In genomic region chr5:132820162-132820754, GRCh38 we compare ENCODE assay signal across 8 cellular contexts. TPM values are rescaled to one million over a fixed set of nuclear protein-coding genes. Genes with fewer than 3 reads are reported as not detected.
DNase-seq lines count a peak whose midpoint lies in the region; ATAC-seq, FAIRE-seq and TF ChIP-seq lines count a peak whose summit lies in the region.

No MANE protein-coding gene starts in this region.

- TF ChIP-seq RAD21 in A549 (conservative IDR thresholded peaks at IDR 0.05 in 1 of 2, IDR thresholded peaks at IDR 0.05 in 1 of 2), result peak; percentile 84 to 87

- CTCF ChIA-PET in A549 (lab: Yijun Ruan, JAX), result interaction anchor here (0.5 to 7.8 kb wide), 75 partner anchors 11 to 630 kb away, joined by 3 to 87 read pairs (median 4); partner anchors contain the start of genes CCNI2, IL13, KIF3A and SHROOM1

- TF ChIP-seq EP300 in A549 (IDR thresholded peaks at IDR 0.05), result no peak

- peak overlapping the region; percentile 42 for H3K4me2 ChIP-seq in A549

- H3K4me3 ChIP-seq in A549 (no peak overlapping the region), choroid plexus epithelial cell (ENCODE audit: low read depth, low read length) (peak overlapping the region; percentile 50)

- WGBS in A549 (ENCODE audit: missing lambda C conversion rate), result 25% methylated on average over 15 of the region's 15 CpGs

- DNase-seq in A549 (ENCODE audit: low read depth in 1 of 2, low spot score in 1 of 2) (peak; percentile 90), NCI-H460 (ENCODE audit: extremely low read depth, low read depth) (peak; percentile 84), choroid plexus epithelial cell (ENCODE audit: low read depth) (peak; percentile 96), left lobe of liver (ENCODE audit: low spot score) (peak; percentile 92)
- DNase-seq in activated CD4-positive, alpha-beta T cell treated with anti-CD3 and anti-CD28 coated beads for 48 hours, result peak; percentile 96
- peak; percentile 79 to 85 for DNase-seq in stimulated activated CD4-positive, alpha-beta T cell treated with anti-CD3 and anti-CD28 coated beads, Interleukin-4, amount 100 ng/mL, for 4 hours

- FAIRE-seq in A549 (lab: Jason Lieb, UNC), result peak; percentile 94

- POLR2A ChIA-PET in A549 (lab: Yijun Ruan, JAX), result interaction anchor here (0.6 to 1.5 kb wide), 8 partner anchors 10 to 323 kb away, joined by 3 to 9 read pairs (median 4); partner anchors contain the start of genes GDF9, RAD50 and UQCRQ

- H3K4me1 ChIP-seq in A549, result 0 out of 3 replicates have a peak, but pooled peaks cover 3% of the 10 kb centered on the region

- ATAC-seq in A549, result peak; percentile 84 to 96
- peak; percentile 68 for ATAC-seq in GM18520 (IDR thresholded peaks at IDR 0.05; ENCODE audit: unreplicated experiment)
- ATAC-seq in HG03280 (IDR thresholded peaks at IDR 0.05; ENCODE audit: unreplicated experiment), result peak; percentile 66
- ATAC-seq in left lobe of liver, result peak; percentile 94

- peak overlapping the region in 1 of 2 experiments; percentile 49; a peak in 1 of 6 replicates for H3K27ac ChIP-seq in A549

- no peaks in the 10 kb centered on the region for H3K9me3 ChIP-seq in A549

- no peak for TF ChIP-seq POLR2A in A549 (IDR thresholded peaks at IDR 0.05; ENCODE audit: low read length)

- peak; percentile 93 for TF ChIP-seq CTCF in A549 (IDR thresholded peaks at IDR 0.05)
- peak; percentile 94 for TF ChIP-seq CTCF in choroid plexus epithelial cell (conservative IDR thresholded peaks at IDR 0.05; ENCODE audit: low read depth, low read length)

TF ChIP-seq in A549, 52 proteins besides CTCF, POLR2A, EP300 and RAD21:
- TF ChIP-seq SMC3 (IDR thresholded peaks at IDR 0.05), result peak; percentile 89
- no peak for TF ChIP-seq HOXA7 (CRISPR knock-in tag; IDR thresholded peaks at IDR 0.05)

RNA-seq across cellular contexts. Expression of gene SOWAHA, which starts 7.2 kb away (rescaled TPM):
- polyA plus RNA-seq in A549 (2011; rRNA removed) (0.07 and 0.10 TPM in 2 replicates), A549 (2017; fragmentation: RNase III; extraction: RNeasy Plus Mini Kit Qiagen cat#74134 plus additional on column Dnase treatment) (0.03 to 0.08 TPM (median 0.06 TPM) in 3 replicates)
- polyA plus RNA-seq in A549 (2012; cell fraction: cytosol; rRNA removed), result 0.09 and 0.19 TPM in 2 replicates
- polyA plus RNA-seq in A549 (2012; cell fraction: nucleus; rRNA removed), result 0.05 and 0.18 TPM in 2 replicates
- 0.10 TPM in 1 of 2 replicates, not detected in the other for polyA minus RNA-seq in A549 (2011; rRNA and poly(A)+ RNA removed)
- not detected in 2 replicates for total RNA-seq in NCI-H460 (2014; rRNA removed; shearing (Covaris generic))
- polyA plus RNA-seq in NCI-H460 (2014; cell fraction: nucleus; rRNA removed), result not detected in 2 replicates
- 1.7 TPM for total RNA-seq in left lobe of liver

RNA-seq across cellular contexts. Expression of gene SHROOM1, which starts 10.2 kb away (rescaled TPM):
- polyA plus RNA-seq in A549 (2011; rRNA removed) (3.5 and 4.5 TPM in 2 replicates), A549 (2017; fragmentation: RNase III; extraction: RNeasy Plus Mini Kit Qiagen cat#74134 plus additional on column Dnase treatment) (5.4 to 7.2 TPM (median 6.0 TPM) in 3 replicates)
- polyA plus RNA-seq in A549 (2012; cell fraction: cytosol; rRNA removed), result 7.9 and 10.9 TPM in 2 replicates
- 23.3 and 37.8 TPM in 2 replicates for polyA plus RNA-seq in A549 (2012; cell fraction: nucleus; rRNA removed)
- polyA minus RNA-seq in A549 (2011; rRNA and poly(A)+ RNA removed), result 4.6 and 5.0 TPM in 2 replicates
- total RNA-seq in NCI-H460 (2014; rRNA removed; shearing (Covaris generic)), result 6.1 and 8.2 TPM in 2 replicates
- 20.8 and 28.5 TPM in 2 replicates for polyA plus RNA-seq in NCI-H460 (2014; cell fraction: nucleus; rRNA removed)
- total RNA-seq in left lobe of liver, result 41.3 TPM

RNA-seq across cellular contexts. Expression of gene SEPTIN8, which starts 43.2 kb away (rescaled TPM):
- polyA plus RNA-seq in A549 (2011; rRNA removed), result 29.2 and 29.6 TPM in 2 replicates
- polyA plus RNA-seq in A549 (2012; cell fraction: cytosol; rRNA removed), result 24.8 and 29.6 TPM in 2 replicates
- polyA plus RNA-seq in A549 (2012; cell fraction: nucleus; rRNA removed), result 53.4 and 53.7 TPM in 2 replicates
- polyA plus RNA-seq in A549 (2017; fragmentation: RNase III; extraction: RNeasy Plus Mini Kit Qiagen cat#74134 plus additional on column Dnase treatment), result 19.0 to 21.7 TPM (median 20.8 TPM) in 3 replicates
- 19.7 and 24.4 TPM in 2 replicates for polyA minus RNA-seq in A549 (2011; rRNA and poly(A)+ RNA removed)
- total RNA-seq in NCI-H460 (2014; rRNA removed; shearing (Covaris generic)), result 24.0 and 30.0 TPM in 2 replicates
- 54.9 and 56.9 TPM in 2 replicates for polyA plus RNA-seq in NCI-H460 (2014; cell fraction: nucleus; rRNA removed)
- 12.2 TPM for total RNA-seq in left lobe of liver

RNA-seq across cellular contexts. Expression of gene GDF9, which starts 46.0 kb away (rescaled TPM):
- polyA plus RNA-seq in A549 (2011; rRNA removed) (0.83 and 0.85 TPM in 2 replicates), A549 (2017; fragmentation: RNase III; extraction: RNeasy Plus Mini Kit Qiagen cat#74134 plus additional on column Dnase treatment) (0.25 to 0.49 TPM (median 0.37 TPM) in 3 replicates)
- polyA plus RNA-seq in A549 (2012; cell fraction: cytosol; rRNA removed), result 0.24 and 0.31 TPM in 2 replicates
- 0.28 and 0.54 TPM in 2 replicates for polyA plus RNA-seq in A549 (2012; cell fraction: nucleus; rRNA removed)
- 0.25 and 0.34 TPM in 2 replicates for polyA minus RNA-seq in A549 (2011; rRNA and poly(A)+ RNA removed)
- total RNA-seq in NCI-H460 (2014; rRNA removed; shearing (Covaris generic)), result 0.50 TPM in 1 of 2 replicates, not detected in the other
- 0.46 and 0.68 TPM in 2 replicates for polyA plus RNA-seq in NCI-H460 (2014; cell fraction: nucleus; rRNA removed)
- total RNA-seq in left lobe of liver, result 0.15 TPM

RNA-seq across cellular contexts. Expression of gene UQCRQ, which starts 46.2 kb away (rescaled TPM):
- 497 and 500 TPM in 2 replicates for polyA plus RNA-seq in A549 (2011; rRNA removed)
- 596 and 681 TPM in 2 replicates for polyA plus RNA-seq in A549 (2012; cell fraction: cytosol; rRNA removed)
- polyA plus RNA-seq in A549 (2012; cell fraction: nucleus; rRNA removed), result 231 and 239 TPM in 2 replicates
- polyA plus RNA-seq in A549 (2017; fragmentation: RNase III; extraction: RNeasy Plus Mini Kit Qiagen cat#74134 plus additional on column Dnase treatment), result 424 to 448 TPM (median 441 TPM) in 3 replicates
- 25.3 and 26.6 TPM in 2 replicates for polyA minus RNA-seq in A549 (2011; rRNA and poly(A)+ RNA removed)
- 261 and 316 TPM in 2 replicates for total RNA-seq in NCI-H460 (2014; rRNA removed; shearing (Covaris generic))
- polyA plus RNA-seq in NCI-H460 (2014; cell fraction: nucleus; rRNA removed), result 144 and 176 TPM in 2 replicates
- total RNA-seq in left lobe of liver, result 727 TPM
